16 cellular contexts compared by ENCODE assay signal in genomic region chr1:203563291-203563690, GRCh38.
DNase-seq lines count a peak whose midpoint lies in the region; ATAC-seq and TF ChIP-seq lines count a peak whose summit lies in the region.
"Had no signal": no experiment of that assay in that cellular context is flagged by ENCODE, and none has a peak within 500 bp of the region (broad histone marks: within the 10 kb centered on the region; RNA-seq: fewer than 3 reads in every experiment).

No MANE protein-coding gene starts in this region.

- H2BK12ac ChIP-seq in trophoblast cell (ENCODE audit: low read length): no peak overlapping the region

- H4K8ac ChIP-seq in trophoblast cell (ENCODE audit: low read depth, low read length): no peak overlapping the region

- no peaks in the 10 kb centered on the region for H3K9me3 ChIP-seq in trophoblast cell (ENCODE audit: insufficient read depth, low read depth, low read length)

- DNase-seq in AG10803 (ENCODE audit: low read depth) (peak; percentile 41), NCI-H226 (peak; percentile 37), fibroblast of mammary gland (ENCODE audit: low read depth) (peak; percentile 65), trophoblast cell (no peak), NCI-H1092 (lab: John Stamatoyannopoulos, UW) (no peak), middle frontal gyrus (ENCODE audit: extremely low spot score, low spot score) (no peak), T1000 (lab: John Stamatoyannopoulos, UW) (no peak), sciatic nerve (ENCODE audit: low spot score) (no peak)
- DNase-seq: AML-193, DMS53, NCI-H1417, NCI-H1930, NCI-H2171 treated with DMSO at 0.1 percent for 48 hours, NCI-H510A, SHP77 treated with DMSO at 0.1 percent for 48 hours had no signal

- peak overlapping the region; percentile 24 for H2AK5ac ChIP-seq in trophoblast cell (ENCODE audit: low read length)

- H3K4me3 ChIP-seq in AG10803 (ENCODE audit: low read length) (no peak overlapping the region), fibroblast of mammary gland (ENCODE audit: control insufficient read depth, low read depth, low read length) (no peak overlapping the region), trophoblast cell (ENCODE audit: low read depth, low read length) (no peak overlapping the region)

- H3K4ac ChIP-seq in trophoblast cell (ENCODE audit: low read depth, low read length): no peak overlapping the region

- H3K18ac ChIP-seq in trophoblast cell (ENCODE audit: low read length): no peak overlapping the region

- no peak overlapping the region for H3K4me2 ChIP-seq in trophoblast cell (ENCODE audit: low read length)

- H3K27me3 ChIP-seq in trophoblast cell (ENCODE audit: insufficient read depth, low read length): no peaks in the 10 kb centered on the region

- TF ChIP-seq CTCF in AG10803 (conservative IDR thresholded peaks at IDR 0.05; ENCODE audit: low read length) (no peak), fibroblast of mammary gland (conservative IDR thresholded peaks at IDR 0.05; ENCODE audit: control insufficient read depth, insufficient read depth, low read depth, low read length) (no peak)

- no peak overlapping the region for H4K91ac ChIP-seq in trophoblast cell (ENCODE audit: low read depth, low read length)

- H3K4me1 ChIP-seq in trophoblast cell (ENCODE audit: control insufficient read depth in 1 of 2, insufficient read depth in 2 of 2, low read length in 2 of 2): peaks cover 0 to 3% of the 10 kb centered on the region in 2 experiments

- no peak overlapping the region for H2AFZ ChIP-seq in trophoblast cell (ENCODE audit: insufficient read depth, low read length, poor library complexity)

- H3K79me2 ChIP-seq in trophoblast cell (ENCODE audit: control insufficient read depth, insufficient read depth, low read length, poor library complexity): no peaks in the 10 kb centered on the region

- no peak overlapping the region for H3K27ac ChIP-seq in trophoblast cell (ENCODE audit: low read depth, low read length)

- no CpG with 5 or more reads among the region's 2 CpGs for WGBS in trophoblast cell (ENCODE audit: extremely low coverage, insufficient coverage, insufficient read length)

- H3K9ac ChIP-seq in trophoblast cell (ENCODE audit: low read length): no peak overlapping the region

- no peak for ATAC-seq in sciatic nerve
- ATAC-seq: HepG2 had no signal

- no peaks in the 10 kb centered on the region for H3K36me3 ChIP-seq in trophoblast cell (ENCODE audit: control insufficient read depth in 1 of 2, insufficient read depth in 2 of 2, low read length in 2 of 2)

- no peak overlapping the region for H2BK5ac ChIP-seq in trophoblast cell (ENCODE audit: low read depth, low read length, poor library complexity)

- peaks cover 4% of the 10 kb centered on the region for H3K79me1 ChIP-seq in trophoblast cell (ENCODE audit: low read length)

- H3K23ac ChIP-seq in trophoblast cell (ENCODE audit: low read length): no peak overlapping the region

- no peak overlapping the region for H3K14ac ChIP-seq in trophoblast cell (ENCODE audit: low read length)

- intact Hi-C loops in sciatic nerve (cut with DNase I): no loop called here

- H2BK120ac ChIP-seq in trophoblast cell (ENCODE audit: insufficient read depth, low read length, poor library complexity): no peak overlapping the region

- H4K12ac ChIP-seq in trophoblast cell (ENCODE audit: low read depth, low read length): no peak overlapping the region

Comparison
In these comparisons a context has a peak if more than half of its experiments do, and no peak if none do; other contexts are left out.
1. DNase-seq: peak in AG10803 (single experiment), NCI-H226 (single experiment) and fibroblast of mammary gland (single experiment); none in trophoblast cell (0 of 2), NCI-H1092 (single experiment), middle frontal gyrus (single experiment), T1000 (single experiment) and sciatic nerve (single experiment).